ENCODE assay signal across 1 cellular context in the genomic region with DNA sequence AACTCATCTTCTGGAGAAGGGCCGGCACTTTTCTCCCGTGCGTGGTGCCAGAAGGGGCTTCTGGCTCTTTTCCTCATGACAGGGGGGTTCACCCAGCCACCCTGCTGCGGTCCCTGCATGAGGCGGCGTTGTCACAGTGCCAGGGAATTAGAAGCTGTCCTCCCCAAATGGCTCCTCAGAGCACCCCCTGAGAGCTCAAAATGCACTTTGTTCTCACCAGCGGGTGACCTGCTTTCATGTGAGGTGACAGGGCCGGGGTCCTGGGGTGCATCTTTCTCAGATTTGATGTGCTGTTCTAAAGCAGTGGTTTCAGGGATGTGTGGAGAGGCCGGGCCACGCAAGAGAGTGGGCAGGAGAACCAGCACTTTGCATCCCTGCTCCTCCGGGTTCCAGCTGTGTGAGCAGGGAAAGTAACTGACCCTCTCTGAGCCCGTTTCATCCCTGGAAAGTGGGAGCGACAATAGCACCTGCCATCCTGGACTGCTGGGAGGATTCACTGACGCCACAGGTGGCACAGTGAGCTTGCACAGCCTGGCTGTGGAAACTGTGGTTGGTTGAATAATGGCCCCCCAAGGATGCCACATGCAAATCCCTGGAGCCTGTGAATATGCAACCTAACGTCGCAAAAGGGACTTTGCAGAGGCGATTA.
TF ChIP-seq lines count a peak whose summit lies in the region.

No MANE protein-coding gene starts in this region.

TF ChIP-seq in IMR-90, 13 proteins besides CTCF, POLR2A, EP300 and RAD21 (continued from another document):
- TF ChIP-seq, protein P1, sequence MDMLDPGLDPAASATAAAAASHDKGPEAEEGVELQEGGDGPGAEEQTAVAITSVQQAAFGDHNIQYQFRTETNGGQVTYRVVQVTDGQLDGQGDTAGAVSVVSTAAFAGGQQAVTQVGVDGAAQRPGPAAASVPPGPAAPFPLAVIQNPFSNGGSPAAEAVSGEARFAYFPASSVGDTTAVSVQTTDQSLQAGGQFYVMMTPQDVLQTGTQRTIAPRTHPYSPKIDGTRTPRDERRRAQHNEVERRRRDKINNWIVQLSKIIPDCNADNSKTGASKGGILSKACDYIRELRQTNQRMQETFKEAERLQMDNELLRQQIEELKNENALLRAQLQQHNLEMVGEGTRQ (IDR thresholded peaks at IDR 0.05; ENCODE audit: low read depth, low read length) = no peak
- TF ChIP-seq FOS (IDR thresholded peaks at IDR 0.05; ENCODE audit: low read depth, low read length) (no peak), MXI1 (IDR thresholded peaks at IDR 0.05; ENCODE audit: borderline replicate concordance, low read depth, low read length) (no peak)
- TF ChIP-seq, protein P2, sequence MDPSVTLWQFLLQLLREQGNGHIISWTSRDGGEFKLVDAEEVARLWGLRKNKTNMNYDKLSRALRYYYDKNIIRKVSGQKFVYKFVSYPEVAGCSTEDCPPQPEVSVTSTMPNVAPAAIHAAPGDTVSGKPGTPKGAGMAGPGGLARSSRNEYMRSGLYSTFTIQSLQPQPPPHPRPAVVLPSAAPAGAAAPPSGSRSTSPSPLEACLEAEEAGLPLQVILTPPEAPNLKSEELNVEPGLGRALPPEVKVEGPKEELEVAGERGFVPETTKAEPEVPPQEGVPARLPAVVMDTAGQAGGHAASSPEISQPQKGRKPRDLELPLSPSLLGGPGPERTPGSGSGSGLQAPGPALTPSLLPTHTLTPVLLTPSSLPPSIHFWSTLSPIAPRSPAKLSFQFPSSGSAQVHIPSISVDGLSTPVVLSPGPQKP (IDR thresholded peaks at IDR 0.05; ENCODE audit: borderline replicate concordance, low read depth, low read length) = no peak
